11 cellular contexts compared by ENCODE assay signal in genomic region chr5:54387659-54388232, GRCh38.
DNase-seq lines count a peak whose midpoint lies in the region; ATAC-seq and TF ChIP-seq lines count a peak whose summit lies in the region.
"Had no signal": no experiment of that assay in that cellular context is flagged by ENCODE, and none has a peak within 500 bp of the region (broad histone marks: within the 10 kb centered on the region; RNA-seq: fewer than 3 reads in every experiment).

No MANE protein-coding gene starts in this region.

- ATAC-seq in activated T-cell treated with anti-CD3 and anti-CD28 coated beads, Interleukin-2, amount 50 U/mL, for 72 hours (replicated peaks in 1 of 2): peak; percentile 30 to 45
- ATAC-seq in heart left ventricle (peak; percentile 72 to 85 (median 84)), GM19467 (IDR thresholded peaks at IDR 0.05; ENCODE audit: unreplicated experiment) (no peak), GM18858 (IDR thresholded peaks at IDR 0.05; ENCODE audit: unreplicated experiment) (no peak)

- no peak overlapping the region for H3K4me3 ChIP-seq in heart left ventricle
- no peak overlapping the region for H3K4me3 ChIP-seq in subcutaneous abdominal adipose tissue (ENCODE audit: low read depth in 1 of 5, low read length in 5 of 5)
- H3K4me3 ChIP-seq in MG63: no peak overlapping the region
- H3K4me3 ChIP-seq: HAP-1 had no signal

- H3K27ac Mint-ChIP-seq in activated T-cell treated with anti-CD3 and anti-CD28 coated beads, Interleukin-2, amount 50 U/mL, for 72 hours: no peak overlapping the region
- peak overlapping the region; percentile 67 for H3K27ac Mint-ChIP-seq in activated naive CD8-positive, alpha-beta T cell

- peak overlapping the region in 1 of 2 donors; percentile 16 for H3K4me3 Mint-ChIP-seq in activated T-cell treated with anti-CD3 and anti-CD28 coated beads, Interleukin-2, amount 50 U/mL, for 72 hours
- H3K4me3 Mint-ChIP-seq in activated naive CD8-positive, alpha-beta T cell: no peak overlapping the region

- peaks cover 21% of the 10 kb centered on the region for H3K4me1 Mint-ChIP-seq in activated T-cell treated with anti-CD3 and anti-CD28 coated beads, Interleukin-2, amount 50 U/mL, for 72 hours (ENCODE audit: low read depth)
- peaks cover 6% of the 10 kb centered on the region for H3K4me1 Mint-ChIP-seq in activated naive CD8-positive, alpha-beta T cell (ENCODE audit: low read depth)

- WGBS in heart left ventricle, 4 donors: 47 to 77% (median 75%) methylated on average over 3 of the region's 3 CpGs

- intact Hi-C loops in heart left ventricle (cut with DNase I): loop anchor here in 1 of 10 donors (10.0 kb wide), 1 partner anchor 73 kb away; the partner anchor contains the start of gene ARL15

- H3K36me3 ChIP-seq in heart left ventricle (no peaks in the 10 kb centered on the region), subcutaneous abdominal adipose tissue (ENCODE audit: control insufficient read depth in 5 of 5, insufficient read depth in 5 of 5, low read length in 5 of 5) (no peaks in the 10 kb centered on the region), MG63 (no peaks in the 10 kb centered on the region)
- H3K36me3 ChIP-seq: HAP-1 had no signal

- H3K27ac ChIP-seq in heart left ventricle (peak overlapping the region in 11 of 12 donors; percentile 11 to 84 (median 39)), subcutaneous abdominal adipose tissue (ENCODE audit: low read depth, low read length) (peak overlapping the region; percentile 6)

- H3K27me3 ChIP-seq in heart left ventricle (no peaks in the 10 kb centered on the region), subcutaneous abdominal adipose tissue (ENCODE audit: control insufficient read depth in 5 of 5, insufficient read depth in 4 of 5, low read length in 5 of 5) (no peaks in the 10 kb centered on the region), MG63 (no peaks in the 10 kb centered on the region)

- no peaks in the 10 kb centered on the region for H3K27me3 Mint-ChIP-seq in activated T-cell treated with anti-CD3 and anti-CD28 coated beads, Interleukin-2, amount 50 U/mL, for 72 hours (ENCODE audit: low read depth)
- H3K27me3 Mint-ChIP-seq in activated naive CD8-positive, alpha-beta T cell: peaks cover 4% of the 10 kb centered on the region

- no peaks in the 10 kb centered on the region for H3K36me3 Mint-ChIP-seq in activated T-cell treated with anti-CD3 and anti-CD28 coated beads, Interleukin-2, amount 50 U/mL, for 72 hours (ENCODE audit: insufficient read depth in 2 of 2)
- H3K36me3 Mint-ChIP-seq in activated naive CD8-positive, alpha-beta T cell: no peaks in the 10 kb centered on the region

- no peak overlapping the region for H3K9ac ChIP-seq in subcutaneous abdominal adipose tissue (ENCODE audit: low read length in 5 of 5)

- H3K9me3 Mint-ChIP-seq in activated T-cell treated with anti-CD3 and anti-CD28 coated beads, Interleukin-2, amount 50 U/mL, for 72 hours: no peaks in the 10 kb centered on the region
- H3K9me3 Mint-ChIP-seq in activated naive CD8-positive, alpha-beta T cell (ENCODE audit: low read depth): no peaks in the 10 kb centered on the region

- no peaks in the 10 kb centered on the region for H3K9me3 ChIP-seq in heart left ventricle
- H3K9me3 ChIP-seq in subcutaneous abdominal adipose tissue (ENCODE audit: control insufficient read depth in 5 of 5, low read length in 5 of 5): no peaks in the 10 kb centered on the region
- H3K9me3 ChIP-seq in MG63: peaks cover 2% of the 10 kb centered on the region; the same call in 1 of the 2 replicates
- H3K9me3 ChIP-seq: HAP-1 had no signal

- H3K4me1 ChIP-seq in heart left ventricle (peaks cover 0 to 66% (median 14%) of the 10 kb centered on the region in 12 donors), subcutaneous abdominal adipose tissue (ENCODE audit: control insufficient read depth in 5 of 5, insufficient read depth in 5 of 5, low read length in 5 of 5) (peaks cover 0 to 7% (median 3%) of the 10 kb centered on the region in 5 donors)
- H3K4me1 ChIP-seq: HAP-1 had no signal

- TF ChIP-seq POLR2A in heart left ventricle (IDR thresholded peaks at IDR 0.05): no peak

- no peak for DNase-seq in activated T-cell treated with anti-CD3 and anti-CD28 coated beads, Interleukin-2, amount 50 U/mL, for 72 hours
- DNase-seq in activated T-cell treated with anti-CD3 and anti-CD28 coated beads, Interleukin-2, amount 50 U/mL, for 48 hours: no peak
- DNase-seq in heart left ventricle (no peak), MG63 (no peak)
- DNase-seq: activated CD8-positive, alpha-beta memory T cell treated with anti-CD3 and anti-CD28 coated beads for 24 hours; GDM1 had no signal

- no peak for TF ChIP-seq CTCF in heart left ventricle (IDR thresholded peaks at IDR 0.05)

Comparison
In these comparisons a context has a peak if more than half of its experiments do, and no peak if none do; other contexts are left out.
1. ATAC-seq: peak in activated T-cell treated with anti-CD3 and anti-CD28 coated beads, Interleukin-2, amount 50 U/mL, for 72 hours (2 of 2) and heart left ventricle (4 of 4); none in GM19467 (single experiment) and GM18858 (single experiment).